1 cellular context compared by ENCODE assay signal in genomic region chr20:40510622-40511021, GRCh38.
TF ChIP-seq lines count a peak whose summit lies in the region.

No MANE protein-coding gene starts in this region.

TF ChIP-seq in HEK293, 187 proteins besides CTCF, POLR2A, EP300 and RAD21 (continued from another document):
- no peak for TF ChIP-seq PRDM4 (tag by site-specific recombination; IDR thresholded peaks at IDR 0.05)
